In the genomic region with DNA sequence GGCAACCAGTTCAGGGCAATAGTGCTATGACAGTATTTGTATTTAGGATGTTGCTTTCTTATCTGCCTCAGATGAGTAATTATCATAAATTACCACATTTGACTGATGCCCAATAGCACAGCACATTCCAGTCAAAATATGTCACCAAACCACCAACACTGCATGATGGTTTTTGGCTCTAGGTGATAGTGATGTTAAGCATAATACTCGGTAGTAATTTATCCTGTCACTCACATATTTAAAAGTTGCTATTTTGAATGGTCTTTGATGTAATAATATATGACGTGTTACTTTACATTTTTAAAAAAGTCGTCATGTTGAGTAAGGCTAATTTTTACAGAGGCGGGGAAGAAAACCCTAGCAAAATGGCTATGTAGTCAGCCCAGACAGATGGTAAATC, we compare ENCODE assay signal across 21 cellular contexts. TPM values are rescaled to one million over a fixed set of nuclear protein-coding genes. Genes with fewer than 3 reads are reported as not detected.
DNase-seq lines count a peak whose midpoint lies in the region; ATAC-seq and TF ChIP-seq lines count a peak whose summit lies in the region.
"Had no signal": no experiment of that assay in that cellular context is flagged by ENCODE, and none has a peak within 500 bp of the region (broad histone marks: within the 10 kb centered on the region; RNA-seq: fewer than 3 reads in every experiment).

No MANE protein-coding gene starts in this region.

- no peaks in the 10 kb centered on the region for H3K9me3 Mint-ChIP-seq in natural killer cell
- H3K9me3 Mint-ChIP-seq: activated naive CD4-positive, alpha-beta T cell treated with anti-CD3 and anti-CD28 coated beads, Interleukin-2, amount 10 ng/mL, durations not matched to agents 7 days and 5 days; CD4-positive, alpha-beta T cell; mesothelial cell of epicardium had no signal

- H3K27me3 Mint-ChIP-seq in natural killer cell (ENCODE audit: low read depth in 2 of 2), result no peaks in the 10 kb centered on the region
- H3K27me3 Mint-ChIP-seq: activated naive CD4-positive, alpha-beta T cell treated with anti-CD3 and anti-CD28 coated beads, Interleukin-2, amount 10 ng/mL, durations not matched to agents 7 days and 5 days; CD4-positive, alpha-beta T cell had no signal

- peak; percentile 67 for DNase-seq in Caki2 (ENCODE audit: low read depth)
- DNase-seq in M059J (ENCODE audit: low read depth), result peak; percentile 86
- peak; percentile 59 for DNase-seq in astrocyte of the spinal cord (ENCODE audit: low read depth, low spot score)
- DNase-seq in kidney glomerular epithelial cell (lab: John Stamatoyannopoulos, UW), result peak; percentile 88
- no peak for DNase-seq in left lobe of liver (ENCODE audit: low spot score)
- no peak for DNase-seq in NAMALWA (ENCODE audit: low spot score)
- DNase-seq in natural killer cell, result no peak
- DNase-seq in NCI-H2227 treated with DMSO at 0.1 percent for 48 hours (lab: John Stamatoyannopoulos, UW), result no peak
- DNase-seq: activated CD4-positive, alpha-beta T cell treated with anti-CD3 and anti-CD28 coated beads, Interleukin-2, amount 50 U/mL, for 48 hours; activated naive CD4-positive, alpha-beta T cell treated with anti-CD3 and anti-CD28 coated beads, Interleukin-2, amount 10 ng/mL, durations not matched to agents 7 days and 5 days; CD4-positive, alpha-beta T cell; dorsolateral prefrontal cortex; heart left ventricle; MV-4-11; NCI-H526 treated with DMSO at 0.1 percent for 48 hours; retina; stomach; SW 1271 had no signal

- in situ Hi-C loops in Caki2 (cut with HindIII; ENCODE audit: low pct_unique_long_range_greater_than_20kb, low sequenced_read_pairs) (no loop called here), astrocyte of the spinal cord (cut with HindIII; ENCODE audit: low sequenced_read_pairs) (no loop called here)

- intact Hi-C loops in natural killer cell (cut with micrococcal nuclease), result no loop called here

- no peak overlapping the region for H3K27ac Mint-ChIP-seq in natural killer cell
- H3K27ac Mint-ChIP-seq: activated naive CD4-positive, alpha-beta T cell treated with anti-CD3 and anti-CD28 coated beads, Interleukin-2, amount 10 ng/mL, durations not matched to agents 7 days and 5 days; CD4-positive, alpha-beta T cell; mesothelial cell of epicardium had no signal

- ATAC-seq in left lobe of liver (no peak), natural killer cell (no peak)

- no peaks in the 10 kb centered on the region for H3K4me1 Mint-ChIP-seq in natural killer cell
- H3K4me1 Mint-ChIP-seq: activated naive CD4-positive, alpha-beta T cell treated with anti-CD3 and anti-CD28 coated beads, Interleukin-2, amount 10 ng/mL, durations not matched to agents 7 days and 5 days had no signal

- TF ChIP-seq CTCF in astrocyte of the spinal cord (IDR thresholded peaks at IDR 0.05; ENCODE audit: low read depth, low read length) (no peak), natural killer cell (IDR thresholded peaks at IDR 0.05) (no peak)

- no peak overlapping the region for H3K4me3 ChIP-seq in astrocyte of the spinal cord (ENCODE audit: low read depth, low read length)
- H3K4me3 ChIP-seq: dorsolateral prefrontal cortex, heart left ventricle, stomach had no signal

- no peak overlapping the region for H3K4me3 Mint-ChIP-seq in natural killer cell
- H3K4me3 Mint-ChIP-seq: activated naive CD4-positive, alpha-beta T cell treated with anti-CD3 and anti-CD28 coated beads, Interleukin-2, amount 10 ng/mL, durations not matched to agents 7 days and 5 days; CD4-positive, alpha-beta T cell; mesothelial cell of epicardium had no signal

- no peaks in the 10 kb centered on the region for H3K36me3 Mint-ChIP-seq in natural killer cell
- H3K36me3 Mint-ChIP-seq: activated naive CD4-positive, alpha-beta T cell treated with anti-CD3 and anti-CD28 coated beads, Interleukin-2, amount 10 ng/mL, durations not matched to agents 7 days and 5 days; brain had no signal

RNA-seq across cellular contexts. Expression of a gene that starts 42.5 kb away (rescaled TPM):
- not detected in 2 replicates for total RNA-seq in Caki2 (2014; rRNA removed; shearing (Covaris generic); ENCODE audit: low replicate concordance)
- 0.44 and 2.1 TPM in 2 replicates for total RNA-seq in M059J (2014; rRNA removed; shearing (Covaris generic))
- total RNA-seq in left lobe of liver (0.86 TPM), natural killer cell (not detected)
- total RNA-seq: CD4-positive, alpha-beta T cell; OCI-LY7 had no signal

Comparison
In these comparisons a context has a peak if more than half of its experiments do, and no peak if none do; other contexts are left out.
1. DNase-seq: peak in Caki2 (single experiment), M059J (single experiment), astrocyte of the spinal cord (single experiment) and kidney glomerular epithelial cell (single experiment); none in left lobe of liver (single experiment), NAMALWA (single experiment), natural killer cell (single experiment) and NCI-H2227 treated with DMSO at 0.1 percent for 48 hours (single experiment).